Comparison of ENCODE assay signal across 30 cellular contexts in the genomic region with DNA sequence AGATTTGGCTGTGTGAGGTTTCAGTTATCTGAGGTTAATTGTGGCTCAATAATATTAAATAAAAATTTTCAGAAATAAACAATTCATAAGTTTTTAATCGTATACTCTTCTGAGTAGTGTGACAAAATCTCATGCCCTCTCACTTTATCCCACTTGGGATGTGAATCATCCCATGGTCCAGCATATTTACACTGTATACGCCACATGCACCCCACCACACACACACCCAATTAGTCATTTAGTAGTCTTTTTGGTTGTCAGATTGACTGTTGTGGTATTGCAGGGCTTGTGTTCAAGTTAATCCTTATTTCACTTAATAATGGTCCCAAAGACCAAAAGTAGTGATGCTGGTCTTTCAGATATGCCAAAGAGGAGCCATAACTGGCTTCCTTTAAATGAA.
"Had no signal": no experiment of that assay in that cellular context is flagged by ENCODE, and none has a peak within 500 bp of the region (broad histone marks: within the 10 kb centered on the region; RNA-seq: fewer than 3 reads in every experiment).

No MANE protein-coding gene starts in this region.

- H3K9me3 ChIP-seq: esophagus muscularis mucosa, left lung, spleen, upper lobe of right lung had no signal

- H3K4me1 Mint-ChIP-seq: activated CD4-positive, alpha-beta T cell treated with anti-CD3 and anti-CD28 coated beads for 36 hours; activated naive CD8-positive, alpha-beta T cell treated with anti-CD3 and anti-CD28 coated beads, Interleukin-2, amount 10 ng/mL, durations not matched to agents 7 days and 5 days; immature natural killer cell; mesothelial cell of epicardium; naive thymus-derived CD8-positive, alpha-beta T cell; neural progenitor cell; WTC11 had no signal

- H3K27ac Mint-ChIP-seq: activated CD4-positive, alpha-beta T cell treated with anti-CD3 and anti-CD28 coated beads for 36 hours; activated naive CD8-positive, alpha-beta T cell treated with anti-CD3 and anti-CD28 coated beads, Interleukin-2, amount 10 ng/mL, durations not matched to agents 7 days and 5 days; activated T-helper 2 cell treated with anti-CD3 and anti-CD28 coated beads, Interferon-gamma antibody, Interleukin-2, Interleukin-4, amounts not matched to agents 10 μg/mL and 5 μg/mL and 100 μg/mL, durations not matched to agents 14 hours and 24 hours and 36 hours; immature natural killer cell; mesothelial cell of epicardium; naive thymus-derived CD8-positive, alpha-beta T cell; neural progenitor cell; T-helper 2 cell treated with Interferon-gamma antibody and Interleukin-4, amounts not matched to agents 5 μg/mL and 100 μg/mL, for 36 hours; WTC11 had no signal

- H2AFZ ChIP-seq: hepatocyte, neural progenitor cell had no signal

- H3K4me2 ChIP-seq: hepatocyte, neural progenitor cell had no signal

- H3K36me3 Mint-ChIP-seq: activated naive CD8-positive, alpha-beta T cell treated with anti-CD3 and anti-CD28 coated beads, Interleukin-2, amount 10 ng/mL, durations not matched to agents 7 days and 5 days; brain; immature natural killer cell; mesothelial cell of epicardium; naive thymus-derived CD8-positive, alpha-beta T cell; neural progenitor cell; WTC11 had no signal

- H3K27me3 Mint-ChIP-seq: activated CD4-positive, alpha-beta T cell treated with anti-CD3 and anti-CD28 coated beads for 36 hours; activated naive CD8-positive, alpha-beta T cell treated with anti-CD3 and anti-CD28 coated beads, Interleukin-2, amount 10 ng/mL, durations not matched to agents 7 days and 5 days; brain; naive thymus-derived CD8-positive, alpha-beta T cell had no signal

- H3K36me3 ChIP-seq: esophagus muscularis mucosa, left lung, neural progenitor cell, spleen, upper lobe of right lung had no signal

- H3K9ac ChIP-seq: neural progenitor cell had no signal

- H3K4me1 ChIP-seq: esophagus muscularis mucosa, foreskin keratinocyte, left lung, neural progenitor cell, spleen, upper lobe of right lung had no signal

- H3K79me2 ChIP-seq: hepatocyte had no signal

- H3K4me3 Mint-ChIP-seq: activated CD4-positive, alpha-beta T cell treated with anti-CD3 and anti-CD28 coated beads for 36 hours; activated naive CD8-positive, alpha-beta T cell treated with anti-CD3 and anti-CD28 coated beads, Interleukin-2, amount 10 ng/mL, durations not matched to agents 7 days and 5 days; activated T-cell treated with anti-CD3 and anti-CD28 coated beads, Interleukin-2, amount 50 U/mL, for 4 hours; immature natural killer cell; mesothelial cell of epicardium; naive thymus-derived CD8-positive, alpha-beta T cell; neural progenitor cell; T-helper 2 cell treated with Interferon-gamma antibody and Interleukin-4, amounts not matched to agents 5 μg/mL and 100 μg/mL, for 36 hours; WTC11 had no signal

- DNase-seq: activated CD4-positive, alpha-beta T cell treated with anti-CD3 and anti-CD28 coated beads for 36 hours; activated CD4-positive, alpha-beta T cell treated with anti-CD3 and anti-CD28 coated beads, Interleukin-2, amount 50 U/mL, for 4 hours; activated CD8-positive, alpha-beta memory T cell treated with anti-CD3 and anti-CD28 coated beads for 24 hours; activated CD8-positive, alpha-beta memory T cell treated with anti-CD3 and anti-CD28 coated beads, Interleukin-2, amount 50 U/mL, for 4 hours; activated naive CD4-positive, alpha-beta T cell treated with Interleukin-2 at 50 U/mL for 16 hours; activated naive CD8-positive, alpha-beta T cell treated with anti-CD3 and anti-CD28 coated beads, Interleukin-2, amount 10 ng/mL, durations not matched to agents 7 days and 5 days; activated T-cell treated with anti-CD3 and anti-CD28 coated beads, Interleukin-2, amount 50 U/mL, for 4 hours; amygdala; central memory CD4-positive, alpha-beta T cell; effector memory CD4-positive, alpha-beta T cell; foreskin keratinocyte; immature natural killer cell; kidney glomerular epithelial cell; left lung; naive thymus-derived CD8-positive, alpha-beta T cell; posterior cingulate gyrus; spleen; stimulated activated CD4-positive, alpha-beta T cell treated with anti-CD3 and anti-CD28 coated beads, Interleukin-4, amount 100 ng/mL, for 1 hour; stimulated activated naive CD4-positive, alpha-beta T cell treated with Interleukin-2 at 50 U/mL for 16 hours; upper lobe of right lung had no signal

- H3K27me3 ChIP-seq: esophagus muscularis mucosa, foreskin keratinocyte, hepatocyte, left lung, neural progenitor cell, spleen, upper lobe of right lung had no signal

- H3K9me3 Mint-ChIP-seq: activated naive CD8-positive, alpha-beta T cell treated with anti-CD3 and anti-CD28 coated beads, Interleukin-2, amount 10 ng/mL, durations not matched to agents 7 days and 5 days; activated T-helper 2 cell treated with anti-CD3 and anti-CD28 coated beads, Interferon-gamma antibody, Interleukin-2, Interleukin-4, amounts not matched to agents 10 μg/mL and 5 μg/mL and 100 μg/mL, durations not matched to agents 14 hours and 24 hours and 36 hours; neural progenitor cell; T-helper 2 cell treated with Interferon-gamma antibody and Interleukin-4, amounts not matched to agents 5 μg/mL and 100 μg/mL, for 36 hours; WTC11 had no signal

- H3K4me3 ChIP-seq: esophagus muscularis mucosa, hepatocyte, left lung, lung, neural progenitor cell, spleen, upper lobe of right lung had no signal

- ATAC-seq: activated CD4-positive, alpha-beta T cell treated with anti-CD3 and anti-CD28 coated beads for 36 hours; activated T-cell treated with anti-CD3 and anti-CD28 coated beads, Interleukin-2, amount 50 U/mL, for 4 hours; foreskin keratinocyte; left lung; naive thymus-derived CD8-positive, alpha-beta T cell; SK-N-SH treated with all-trans-retinoic acid at 6 μM for 48 hours; upper lobe of right lung; WTC11 had no signal

- H3K27ac ChIP-seq: esophagus muscularis mucosa, foreskin keratinocyte, hepatocyte, left lung, neural progenitor cell, spleen, upper lobe of right lung had no signal
